In genomic region chr5:35947085-35947484, GRCh38 we compare ENCODE assay signal across 2 cellular contexts.
TF ChIP-seq lines count a peak whose summit lies in the region.

No MANE protein-coding gene starts in this region.

TF ChIP-seq in HepG2, 621 proteins besides CTCF, POLR2A, EP300 and RAD21:
- TF ChIP-seq CEBPB (IDR thresholded peaks at IDR 0.05; ENCODE audit: borderline replicate concordance, low read depth, low read length): peak; percentile 55; the same call in 1 of the 2 replicates
- no peak for TF ChIP-seq RERE (CRISPR knock-in tag; IDR thresholded peaks at IDR 0.05; ENCODE audit: low read depth)
- TF ChIP-seq ZNF775 (CRISPR knock-in tag; IDR thresholded peaks at IDR 0.05; ENCODE audit: borderline replicate concordance): no peak
- no peak for TF ChIP-seq KMT2A (CRISPR knock-in tag; IDR thresholded peaks at IDR 0.05)
- no peak for TF ChIP-seq RNF219 (CRISPR knock-in tag; IDR thresholded peaks at IDR 0.05)
- TF ChIP-seq REPIN1 (CRISPR knock-in tag; IDR thresholded peaks at IDR 0.05; ENCODE audit: borderline replicate concordance, low read depth): no peak

TF ChIP-seq in K562, 482 proteins besides CTCF, POLR2A, EP300 and RAD21:
- TF ChIP-seq CEBPB (tag; IDR thresholded peaks at IDR 0.05): peak; percentile 23; the same call in 1 of the 2 replicates
- no peak for TF ChIP-seq TCF7 (IDR thresholded peaks at IDR 0.05; ENCODE audit: borderline replicate concordance)
- TF ChIP-seq ARID1B (IDR thresholded peaks at IDR 0.05): no peak
- no peak for TF ChIP-seq ZFP91 (CRISPR knock-in tag; IDR thresholded peaks at IDR 0.05)
- no peak for TF ChIP-seq ATF2 (CRISPR knock-in tag; IDR thresholded peaks at IDR 0.05)
- TF ChIP-seq CCAR2 (IDR thresholded peaks at IDR 0.05; ENCODE audit: low read depth, low read length): no peak
TF ChIP-seq in K562: peak in this region for 1.
